1 cellular context compared by ENCODE assay signal in genomic region chr15:59492389-59493377, GRCh38.
TF ChIP-seq lines count a peak whose summit lies in the region.

No MANE protein-coding gene starts in this region.

TF ChIP-seq in HCT116, 20 proteins besides CTCF, POLR2A, EP300 and RAD21 (continued from another document):
- no peak for TF ChIP-seq ATF3 (IDR thresholded peaks at IDR 0.05)
